Comparison of ENCODE assay signal across 8 cellular contexts in genomic region chr7:131011437-131011752, GRCh38.
DNase-seq lines count a peak whose midpoint lies in the region; ATAC-seq, FAIRE-seq and TF ChIP-seq lines count a peak whose summit lies in the region.

No MANE protein-coding gene starts in this region.

- peak overlapping the region; percentile 76 for H3K4me3 Mint-ChIP-seq in activated naive CD8-positive, alpha-beta T cell treated with anti-CD3 and anti-CD28 coated beads, Interleukin-2, amount 10 ng/mL, durations not matched to agents 7 days and 5 days

- in situ Hi-C loops in KBM-7 (cut with MboI; ENCODE audit: low pct_unique_long_range_greater_than_20kb, low sequenced_read_pairs), result no loop called here

- no peak for TF ChIP-seq POLR2A in erythroblast (IDR thresholded peaks at IDR 0.05; ENCODE audit: low read length)

- H3K4me1 Mint-ChIP-seq in activated naive CD8-positive, alpha-beta T cell treated with anti-CD3 and anti-CD28 coated beads, Interleukin-2, amount 10 ng/mL, durations not matched to agents 7 days and 5 days, result peaks cover 59% of the 10 kb centered on the region

- H3K27ac Mint-ChIP-seq in activated naive CD8-positive, alpha-beta T cell treated with anti-CD3 and anti-CD28 coated beads, Interleukin-2, amount 10 ng/mL, durations not matched to agents 7 days and 5 days, result peak overlapping the region; percentile 94

- peaks cover 86% of the 10 kb centered on the region for H3K4me1 ChIP-seq in ACC112 (ENCODE audit: control insufficient read depth, insufficient read depth, low read length, unreplicated experiment)
- peaks cover 0 to 27% of the 10 kb centered on the region in 2 donors for H3K4me1 ChIP-seq in small intestine (ENCODE audit: control insufficient read depth in 2 of 2, insufficient read depth in 1 of 2, low read depth in 1 of 2, low read length in 1 of 2)

- H3K4me3 ChIP-seq in ACC112 (ENCODE audit: low read depth, low read length) (peak overlapping the region; percentile 6; the same call in 1 of the 2 replicates), small intestine (ENCODE audit: low read depth in 1 of 2, low read length in 2 of 2) (no peak overlapping the region)

- no peaks in the 10 kb centered on the region for H3K27me3 ChIP-seq in ACC112 (ENCODE audit: insufficient read depth, low read length)
- no peaks in the 10 kb centered on the region for H3K27me3 ChIP-seq in small intestine (ENCODE audit: control insufficient read depth in 2 of 2, insufficient read depth in 2 of 2, low read length in 2 of 2)

- FAIRE-seq in small intestine (lab: Jason Lieb, UNC), result no peak
- FAIRE-seq in D721Med (lab: Jason Lieb, UNC), result no peak

- H3K9me3 Mint-ChIP-seq in activated naive CD8-positive, alpha-beta T cell treated with anti-CD3 and anti-CD28 coated beads, Interleukin-2, amount 10 ng/mL, durations not matched to agents 7 days and 5 days, result no peaks in the 10 kb centered on the region

- no peaks in the 10 kb centered on the region for H3K9me3 ChIP-seq in small intestine (ENCODE audit: control insufficient read depth, low read depth)

- H2AFZ ChIP-seq in ACC112 (ENCODE audit: low read length, unreplicated experiment), result no peak overlapping the region

- ATAC-seq in activated naive CD8-positive, alpha-beta T cell treated with anti-CD3 and anti-CD28 coated beads, Interleukin-2, amount 10 ng/mL, durations not matched to agents 7 days and 5 days (ENCODE audit: low read depth), result peak; percentile 37

- WGBS in small intestine, 3 donors, result 61 to 77% (median 68%) methylated on average over 4 of the region's 4 CpGs

- peaks cover 75% of the 10 kb centered on the region for H3K79me2 ChIP-seq in ACC112 (ENCODE audit: control insufficient read depth, insufficient read depth, low read length, unreplicated experiment)

- no peak for TF ChIP-seq CTCF in D721Med (IDR thresholded peaks at IDR 0.05; ENCODE audit: insufficient read depth, missing control alignments)

- H3K36me3 Mint-ChIP-seq in activated naive CD8-positive, alpha-beta T cell treated with anti-CD3 and anti-CD28 coated beads, Interleukin-2, amount 10 ng/mL, durations not matched to agents 7 days and 5 days, result no peaks in the 10 kb centered on the region

- H3K27me3 Mint-ChIP-seq in activated naive CD8-positive, alpha-beta T cell treated with anti-CD3 and anti-CD28 coated beads, Interleukin-2, amount 10 ng/mL, durations not matched to agents 7 days and 5 days, result no peaks in the 10 kb centered on the region

- POLR2A ChIA-PET in activated naive CD8-positive, alpha-beta T cell treated with anti-CD3 and anti-CD28 coated beads, Interleukin-2, amount 10 ng/mL, durations not matched to agents 7 days and 5 days (lab: Charles Lee), result interaction anchor here (0.6 to 2.5 kb wide), 2 partner anchors 42 to 51 kb away, joined by 3 to 8 read pairs; no protein-coding TSS in a partner anchor

- DNase-seq in KBM-7, result peak; percentile 66
- DNase-seq in activated naive CD8-positive, alpha-beta T cell treated with anti-CD3 and anti-CD28 coated beads, Interleukin-2, amount 10 ng/mL, durations not matched to agents 7 days and 5 days, result peak; percentile 54
- peak; percentile 70 for DNase-seq in medulla oblongata (ENCODE audit: extremely low spot score)
- DNase-seq in erythroblast (lab: John Stamatoyannopoulos, UW), result no peak
- no peak for DNase-seq in NCI-H1930 (lab: John Stamatoyannopoulos, UW)
- no peak for DNase-seq in small intestine
- DNase-seq in D721Med (ENCODE audit: insufficient read length, low spot score), result no peak

- H3K36me3 ChIP-seq in ACC112 (ENCODE audit: insufficient read depth, low read length), result peaks cover 5% of the 10 kb centered on the region; the same call in 1 of the 2 replicates
- H3K36me3 ChIP-seq in small intestine (ENCODE audit: control insufficient read depth in 2 of 2, insufficient read depth in 2 of 2, low read length in 2 of 2), result peaks cover 0 to 2% of the 10 kb centered on the region in 2 donors

- H3K27ac ChIP-seq in ACC112 (ENCODE audit: low read depth, low read length) (peak overlapping the region; percentile 85), small intestine (ENCODE audit: low read depth in 1 of 2, low read length in 1 of 2) (peak overlapping the region in 1 of 2 donors; percentile 37)

Comparison
In these comparisons a context has a peak if more than half of its experiments do, and no peak if none do; other contexts are left out.
1. DNase-seq: peak in KBM-7 (single experiment), activated naive CD8-positive, alpha-beta T cell treated with anti-CD3 and anti-CD28 coated beads, Interleukin-2, amount 10 ng/mL, durations not matched to agents 7 days and 5 days (single experiment) and medulla oblongata (single experiment); none in erythroblast (0 of 2), NCI-H1930 (0 of 2), small intestine (single experiment) and D721Med (single experiment).